9 cellular contexts compared by ENCODE assay signal in the genomic region with DNA sequence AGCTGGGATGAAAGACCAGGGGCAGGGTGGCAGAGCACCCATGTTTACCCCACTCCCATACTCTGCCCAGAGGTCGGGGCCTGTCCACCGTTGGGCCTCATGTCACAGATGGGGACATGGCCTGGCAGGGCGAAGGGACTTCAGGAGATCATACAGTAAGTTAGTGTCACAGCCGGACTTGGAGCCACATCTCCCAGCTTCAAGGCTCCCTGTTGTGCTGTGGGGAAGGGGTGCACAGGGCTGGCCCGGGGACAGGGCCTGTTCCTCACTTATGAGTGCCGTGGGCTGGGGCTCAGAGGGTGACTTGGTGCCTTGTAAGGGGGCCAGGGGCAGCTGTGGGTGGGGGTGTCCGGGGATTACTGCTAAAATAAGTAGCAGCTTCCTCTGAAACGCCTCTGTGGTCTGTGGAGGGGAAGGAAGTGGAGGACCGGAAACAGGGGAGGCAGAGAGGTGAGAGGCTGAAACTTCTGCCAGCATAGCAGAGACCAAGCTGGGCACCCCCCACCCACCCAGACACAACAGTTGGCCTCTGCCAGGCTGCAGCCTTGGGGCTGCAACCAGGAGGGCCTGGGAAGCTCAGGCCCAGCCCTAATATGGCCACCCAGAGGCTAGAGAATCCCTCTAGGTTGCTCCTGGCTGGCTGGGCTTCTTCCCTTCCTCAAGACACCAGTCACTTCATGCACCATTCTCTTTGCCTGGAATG. TPM values are rescaled to one million over a fixed set of nuclear protein-coding genes. Genes with fewer than 3 reads are reported as not detected.
DNase-seq lines count a peak whose midpoint lies in the region; ATAC-seq and TF ChIP-seq lines count a peak whose summit lies in the region.
"Had no signal": no experiment of that assay in that cellular context is flagged by ENCODE, and none has a peak within 500 bp of the region (broad histone marks: within the 10 kb centered on the region; RNA-seq: fewer than 3 reads in every experiment).

No MANE protein-coding gene starts in this region.

- H3K4me3 ChIP-seq in SU-DHL-6 (ENCODE audit: insufficient read depth, low read length, poor library complexity, severe bottlenecking) = peak overlapping the region; percentile 8

- H3K9me3 ChIP-seq in SU-DHL-6 (ENCODE audit: insufficient read depth, low read length) = no peaks in the 10 kb centered on the region

- BruUV-seq in MCF 10A (replicated peaks; lab: Mats Ljungman, UMichigan) = no TSS peak

- H3K9me2 ChIP-seq in SU-DHL-6 (replicated peaks; ENCODE audit: insufficient read depth, low read length) = no peaks in the 10 kb centered on the region

- H3K4me3 Mint-ChIP-seq in central memory CD8-positive, alpha-beta T cell = peak overlapping the region; percentile 55
- H3K4me3 Mint-ChIP-seq in MCF 10A (ENCODE audit: unreplicated experiment) (no peak overlapping the region), glutamatergic neuron (ENCODE audit: unreplicated experiment) (no peak overlapping the region)

- DNase-seq in NCI-H2029 (lab: John Stamatoyannopoulos, UW) (peak; percentile 38), NCI-H2029 treated with DMSO at 0.1 percent for 48 hours (lab: John Stamatoyannopoulos, UW) (no peak), NCI-H226 (no peak), MCF 10A (ENCODE audit: unreplicated experiment) (no peak), glutamatergic neuron (no peak)
- peak in 1 of 2 donors; percentile 34 for DNase-seq in central memory CD8-positive, alpha-beta T cell (ENCODE audit: low spot score in 2 of 2)
- DNase-seq in stimulated activated CD4-positive, alpha-beta T cell treated with anti-CD3 and anti-CD28 coated beads, Interleukin-12 subunit alpha, Interleukin-12 subunit beta, amount 100 ng/mL, for 4 hours = peak; percentile 46

- no peak overlapping the region for H2AFZ ChIP-seq in SU-DHL-6 (ENCODE audit: low read depth, low read length, severe bottlenecking)

- CTCF ChIA-PET in MCF 10A (lab: Yijun Ruan, JAX) = no interaction called here

- intact Hi-C loops in MCF 10A (cut with micrococcal nuclease) = no loop called here

- H3K9me3 Mint-ChIP-seq in central memory CD8-positive, alpha-beta T cell = no peaks in the 10 kb centered on the region
- no peaks in the 10 kb centered on the region for H3K9me3 Mint-ChIP-seq in MCF 10A (ENCODE audit: unreplicated experiment)
- no peaks in the 10 kb centered on the region for H3K9me3 Mint-ChIP-seq in glutamatergic neuron (ENCODE audit: unreplicated experiment)

- peaks cover 70% of the 10 kb centered on the region for H3K4me1 Mint-ChIP-seq in central memory CD8-positive, alpha-beta T cell
- no peaks in the 10 kb centered on the region for H3K4me1 Mint-ChIP-seq in MCF 10A (ENCODE audit: insufficient read depth, unreplicated experiment)
- H3K4me1 Mint-ChIP-seq in glutamatergic neuron (ENCODE audit: low read depth, unreplicated experiment) = peaks cover 3% of the 10 kb centered on the region

- peaks cover 60% of the 10 kb centered on the region for H3F3A ChIP-seq in SU-DHL-6 (ENCODE audit: insufficient read depth)

- POLR2A ChIA-PET in MCF 10A (lab: Yijun Ruan, JAX) = no interaction called here

- no peaks in the 10 kb centered on the region for H3K27me3 ChIP-seq in SU-DHL-6 (ENCODE audit: low read length)

- TF ChIP-seq CTCF in SU-DHL-6 (IDR thresholded peaks at IDR 0.05; ENCODE audit: insufficient read depth, low read length, poor library complexity, severe bottlenecking) (no peak), MCF 10A (IDR thresholded peaks at IDR 0.05; ENCODE audit: unreplicated experiment) (no peak), glutamatergic neuron (IDR thresholded peaks at IDR 0.05; ENCODE audit: partially characterized antibody, unreplicated experiment) (no peak)

- H3K4me2 ChIP-seq in SU-DHL-6 (ENCODE audit: low read depth, low read length, poor library complexity, severe bottlenecking) = peak overlapping the region; percentile 68

- H3K27me3 Mint-ChIP-seq in central memory CD8-positive, alpha-beta T cell = no peaks in the 10 kb centered on the region
- H3K27me3 Mint-ChIP-seq in MCF 10A (ENCODE audit: insufficient read depth, unreplicated experiment) = no peaks in the 10 kb centered on the region
- H3K27me3 Mint-ChIP-seq in glutamatergic neuron (ENCODE audit: unreplicated experiment) = peaks cover 5% of the 10 kb centered on the region

- peak overlapping the region; percentile 97 for H3K27ac ChIP-seq in SU-DHL-6 (ENCODE audit: low read depth, low read length)
- H3K27ac ChIP-seq: 22Rv1 had no signal

- peak overlapping the region; percentile 84 for H3K27ac Mint-ChIP-seq in central memory CD8-positive, alpha-beta T cell (ENCODE audit: low read depth)
- H3K27ac Mint-ChIP-seq in MCF 10A (ENCODE audit: low read depth, unreplicated experiment) = no peak overlapping the region
- H3K27ac Mint-ChIP-seq in glutamatergic neuron (ENCODE audit: unreplicated experiment) = no peak overlapping the region

- H3K79me2 ChIP-seq in SU-DHL-6 (ENCODE audit: insufficient read depth, low read length) = no peaks in the 10 kb centered on the region

- no peaks in the 10 kb centered on the region for H3K36me3 ChIP-seq in SU-DHL-6 (ENCODE audit: low read length)

- H4K20me1 ChIP-seq in SU-DHL-6 (ENCODE audit: low read depth, low read length) = no peaks in the 10 kb centered on the region

- H3K9ac ChIP-seq in SU-DHL-6 (ENCODE audit: low read length) = peak overlapping the region; percentile 61

- peaks cover 4% of the 10 kb centered on the region for H3K36me3 Mint-ChIP-seq in central memory CD8-positive, alpha-beta T cell (ENCODE audit: insufficient read depth)
- H3K36me3 Mint-ChIP-seq in MCF 10A (ENCODE audit: insufficient read depth, unreplicated experiment) = no peaks in the 10 kb centered on the region
- H3K36me3 Mint-ChIP-seq in glutamatergic neuron (ENCODE audit: unreplicated experiment) = no peaks in the 10 kb centered on the region

- peak; percentile 70 for ATAC-seq in central memory CD8-positive, alpha-beta T cell (replicated peaks; ENCODE audit: extremely low read depth, poor library complexity, severe bottlenecking)

RNA-seq across cellular contexts. Expression of gene NEK6, which starts 41.1 kb away (rescaled TPM):
- 25.1 and 27.5 TPM in 2 replicates for total RNA-seq in MCF 10A (2022)
- 5.4 TPM for total RNA-seq in glutamatergic neuron (ENCODE audit: unreplicated experiment)

Comparison
In these comparisons a context has a peak if more than half of its experiments do, and no peak if none do; other contexts are left out.
1. DNase-seq: peak in NCI-H2029 (single experiment) and stimulated activated CD4-positive, alpha-beta T cell treated with anti-CD3 and anti-CD28 coated beads, Interleukin-12 subunit alpha, Interleukin-12 subunit beta, amount 100 ng/mL, for 4 hours (single experiment); none in NCI-H2029 treated with DMSO at 0.1 percent for 48 hours (single experiment), NCI-H226 (single experiment), MCF 10A (single experiment) and glutamatergic neuron (single experiment).